In genomic region chr3:123881771-123882170, GRCh38 we compare ENCODE assay signal across 18 cellular contexts. TPM values are rescaled to one million over a fixed set of nuclear protein-coding genes. Genes with fewer than 3 reads are reported as not detected.
DNase-seq lines count a peak whose midpoint lies in the region; ATAC-seq and TF ChIP-seq lines count a peak whose summit lies in the region.
"Had no signal": no experiment of that assay in that cellular context is flagged by ENCODE, and none has a peak within 500 bp of the region (broad histone marks: within the 10 kb centered on the region; RNA-seq: fewer than 3 reads in every experiment).

No MANE protein-coding gene starts in this region.

- no peak overlapping the region for H3K56ac ChIP-seq in H9 (ENCODE audit: insufficient read length, low read depth, low read length)

- H4K20me1 ChIP-seq in H9 (ENCODE audit: control insufficient read depth, insufficient read depth, insufficient read length) = no peaks in the 10 kb centered on the region

- no peak overlapping the region for H3K14ac ChIP-seq in H9 (ENCODE audit: insufficient read depth, low read length)

- H3K18ac ChIP-seq in H9 (ENCODE audit: insufficient read length, low read depth, low read length) = no peak overlapping the region

- DNase-seq in BJ (ENCODE audit: low read depth) (no peak), H9 (peak; percentile 69), NCI-H524 treated with DMSO at 0.1 percent for 48 hours (lab: John Stamatoyannopoulos, UW) (peak; percentile 83), left kidney (ENCODE audit: low read depth, low spot score) (peak; percentile 14), NCI-H1436 treated with DMSO at 0.1 percent for 48 hours (lab: John Stamatoyannopoulos, UW) (no peak), cortex of kidney (lab: John Stamatoyannopoulos, UW) (no peak)
- DNase-seq in natural killer cell treated with Interleukin-12 subunit alpha and Interleukin-12 subunit beta and Interleukin-15 and Interleukin-18, amount 100 ng/mL, for 72 hours (ENCODE audit: low spot score) = no peak
- DNase-seq: activated T-cell treated with anti-CD3 and anti-CD28 coated beads, Interleukin-2, amount 50 U/mL, for 4 hours; DMS79; effector memory CD8-positive, alpha-beta T cell; left ventricle myocardium inferior; NCI-H1092 had no signal

- POLR2A ChIA-PET in BJ (lab: Charles Lee) = interaction anchor here (0.5 kb wide), 1 partner anchor 55 kb away, joined by 7 read pairs; no protein-coding TSS in a partner anchor

- H3K27me3 ChIP-seq in BJ (ENCODE audit: control insufficient read depth, insufficient read depth, low read length) (no peaks in the 10 kb centered on the region), H9 (ENCODE audit: insufficient read depth, low read length) (peaks cover 4% of the 10 kb centered on the region; the same call in 1 of the 2 replicates)
- H3K27me3 ChIP-seq: BE2C, testis had no signal

- no peak overlapping the region for H3K23ac ChIP-seq in H9 (ENCODE audit: insufficient read length, low read depth, low read length)

- H3K79me2 ChIP-seq in H9 (ENCODE audit: insufficient read depth, low read length) = no peaks in the 10 kb centered on the region

- H2BK15ac ChIP-seq in H9 (ENCODE audit: low read depth, low read length) = no peak overlapping the region

- H3K36me3 Mint-ChIP-seq in H9 (ENCODE audit: insufficient read depth in 1 of 3, low read depth in 3 of 3) = peaks cover 0 to 3% (median 2%) of the 10 kb centered on the region in 3 experiments; a peak in 1 of 7 replicates
- no peaks in the 10 kb centered on the region for H3K36me3 Mint-ChIP-seq in natural killer cell treated with Interleukin-12 subunit alpha and Interleukin-12 subunit beta and Interleukin-15 and Interleukin-18, amount 100 ng/mL, for 72 hours
- H3K36me3 Mint-ChIP-seq: activated naive CD8-positive, alpha-beta T cell had no signal

- no peak overlapping the region for H2AK5ac ChIP-seq in H9 (ENCODE audit: insufficient read length, low read length)

- H3K9me3 Mint-ChIP-seq in H9 = no peaks in the 10 kb centered on the region
- H3K9me3 Mint-ChIP-seq in natural killer cell treated with Interleukin-12 subunit alpha and Interleukin-12 subunit beta and Interleukin-15 and Interleukin-18, amount 100 ng/mL, for 72 hours = no peaks in the 10 kb centered on the region
- H3K9me3 Mint-ChIP-seq: activated T-cell treated with anti-CD3 and anti-CD28 coated beads, Interleukin-2, amount 50 U/mL, for 4 hours; effector memory CD8-positive, alpha-beta T cell had no signal

- H3K4ac ChIP-seq in H9 (ENCODE audit: low read depth, low read length) = no peak overlapping the region

- H3K9ac ChIP-seq in H9 (ENCODE audit: extremely low read depth, insufficient read length, low read length) = no peak overlapping the region

- H2BK120ac ChIP-seq in H9 (ENCODE audit: low read depth, low read length, poor library complexity, severe bottlenecking) = no peak overlapping the region

- no peaks in the 10 kb centered on the region for H3K79me1 ChIP-seq in H9 (ENCODE audit: insufficient read depth, low read depth, low read length, poor library complexity, severe bottlenecking)

- H3K23me2 ChIP-seq in H9 (ENCODE audit: insufficient read length, low read depth, low read length, poor library complexity, severe bottlenecking) = peaks cover 13% of the 10 kb centered on the region

- peak overlapping the region in 1 of 3 experiments; percentile 16; a peak in 1 of 7 replicates for H3K27ac Mint-ChIP-seq in H9
- H3K27ac Mint-ChIP-seq in natural killer cell treated with Interleukin-12 subunit alpha and Interleukin-12 subunit beta and Interleukin-15 and Interleukin-18, amount 100 ng/mL, for 72 hours = no peak overlapping the region
- H3K27ac Mint-ChIP-seq: activated naive CD8-positive, alpha-beta T cell; effector memory CD8-positive, alpha-beta T cell had no signal

- no peak overlapping the region for H2AFZ ChIP-seq in H9 (ENCODE audit: low read length)

- H3K4me3 Mint-ChIP-seq in H9 = no peak overlapping the region
- H3K4me3 Mint-ChIP-seq in natural killer cell treated with Interleukin-12 subunit alpha and Interleukin-12 subunit beta and Interleukin-15 and Interleukin-18, amount 100 ng/mL, for 72 hours = no peak overlapping the region
- H3K4me3 Mint-ChIP-seq: activated naive CD8-positive, alpha-beta T cell; activated T-cell treated with anti-CD3 and anti-CD28 coated beads, Interleukin-2, amount 50 U/mL, for 4 hours; effector memory CD8-positive, alpha-beta T cell had no signal

- no peaks in the 10 kb centered on the region for H3K4me1 ChIP-seq in H9 (ENCODE audit: insufficient read depth, low read length)
- H3K4me1 ChIP-seq: BE2C, testis had no signal

- no peak for TF ChIP-seq CTCF in BJ (IDR thresholded peaks at IDR 0.05; ENCODE audit: insufficient read depth, low read depth, low read length)
- TF ChIP-seq CTCF in H9 (conservative IDR thresholded peaks at IDR 0.05) = no peak

- no peak for ATAC-seq in HG03354 (IDR thresholded peaks at IDR 0.05; ENCODE audit: poor library complexity, severe bottlenecking, unreplicated experiment)
- ATAC-seq in natural killer cell treated with Interleukin-12 subunit alpha and Interleukin-12 subunit beta and Interleukin-15 and Interleukin-18, amount 100 ng/mL, for 72 hours = no peak
- ATAC-seq: activated T-cell treated with anti-CD3 and anti-CD28 coated beads, Interleukin-2, amount 50 U/mL, for 4 hours; effector memory CD8-positive, alpha-beta T cell had no signal

- peak overlapping the region; percentile 87 for H3K4me3 ChIP-seq in BJ (ENCODE audit: low read depth, low read length)
- H3K4me3 ChIP-seq: K562, left ventricle myocardium inferior, smooth muscle cell, testis had no signal

- H3K27me3 Mint-ChIP-seq in H9 (ENCODE audit: low read depth) = peaks cover 32% of the 10 kb centered on the region
- H3K27me3 Mint-ChIP-seq in natural killer cell treated with Interleukin-12 subunit alpha and Interleukin-12 subunit beta and Interleukin-15 and Interleukin-18, amount 100 ng/mL, for 72 hours = peaks cover 44 to 47% of the 10 kb centered on the region in 2 donors

- no peak overlapping the region for H2BK12ac ChIP-seq in H9 (ENCODE audit: insufficient read length, low read depth, low read length)

- H2BK5ac ChIP-seq in H9 (ENCODE audit: insufficient read length, low read length) = no peak overlapping the region

- H3K36me3 ChIP-seq in BJ (ENCODE audit: control insufficient read depth, insufficient read depth, low read length) = peaks cover 24% of the 10 kb centered on the region
- H3K36me3 ChIP-seq: BE2C, left ventricle myocardium inferior had no signal

- WGBS in H9 (ENCODE audit: extremely low coverage, insufficient read length, low lambda C conversion rate) = no CpG with 5 or more reads among the region's 2 CpGs

- H3T11ph ChIP-seq in H9 (ENCODE audit: low read length) = no peak overlapping the region

- H2BK20ac ChIP-seq in H9 (ENCODE audit: low read depth, low read length, poor library complexity, severe bottlenecking) = no peak overlapping the region

- H4K91ac ChIP-seq in H9 (ENCODE audit: insufficient read length, low read depth, low read length) = no peak overlapping the region

- H3K4me2 ChIP-seq in H9 (ENCODE audit: insufficient read depth, insufficient read length, low read length) = no peak overlapping the region
- H3K4me2 ChIP-seq: smooth muscle cell had no signal

- no peak overlapping the region for H4K8ac ChIP-seq in H9 (replicated peaks; ENCODE audit: insufficient read length, low read depth, low read length)

- H4K5ac ChIP-seq in H9 (ENCODE audit: insufficient read length, low read depth, low read length) = no peak overlapping the region

- CTCF ChIA-PET in BJ (lab: Yijun Ruan, JAX) = interaction anchor here (0.5 to 2.6 kb wide), 9 partner anchors 9 to 196 kb away, joined by 3 to 8 read pairs (median 3); no protein-coding TSS in a partner anchor

- no peak overlapping the region for H3K27ac ChIP-seq in H9 (ENCODE audit: insufficient read length, low read depth, low read length)
- H3K27ac ChIP-seq: left ventricle myocardium inferior, testis had no signal

- H3K4me1 Mint-ChIP-seq in H9 = peaks cover 21 to 26% of the 10 kb centered on the region in 2 experiments
- H3K4me1 Mint-ChIP-seq in natural killer cell treated with Interleukin-12 subunit alpha and Interleukin-12 subunit beta and Interleukin-15 and Interleukin-18, amount 100 ng/mL, for 72 hours (ENCODE audit: low read depth in 2 of 2) = peaks cover 5 to 7% of the 10 kb centered on the region in 2 donors

- H3K9me3 ChIP-seq in H9 (ENCODE audit: control insufficient read depth, low read depth, low read length) = no peaks in the 10 kb centered on the region
- H3K9me3 ChIP-seq: BE2C, left ventricle myocardium inferior, testis had no signal

RNA-seq across cellular contexts. Expression of gene MYLK, which starts 2.4 kb away (rescaled TPM):
- polyA plus RNA-seq in BJ (2011; rRNA removed) = 407 and 734 TPM in 2 replicates
- polyA minus RNA-seq in BJ (2011; rRNA and poly(A)+ RNA removed) = 653 and 716 TPM in 2 replicates
- total RNA-seq in H9 (2021) = 10.1 and 10.4 TPM in 2 replicates
- total RNA-seq in natural killer cell treated with Interleukin-12 subunit alpha and Interleukin-12 subunit beta and Interleukin-15 and Interleukin-18, amount 100 ng/mL, for 72 hours = under 1 TPM; 0.12 to 0.14 TPM

Comparison
In these comparisons a context has a peak if more than half of its experiments do, and no peak if none do; other contexts are left out.
1. DNase-seq: peak in H9 (single experiment), NCI-H524 treated with DMSO at 0.1 percent for 48 hours (single experiment) and left kidney (single experiment); none in BJ (single experiment), NCI-H1436 treated with DMSO at 0.1 percent for 48 hours (single experiment), natural killer cell treated with Interleukin-12 subunit alpha and Interleukin-12 subunit beta and Interleukin-15 and Interleukin-18, amount 100 ng/mL, for 72 hours (single experiment) and cortex of kidney (single experiment).